In the genomic region with DNA sequence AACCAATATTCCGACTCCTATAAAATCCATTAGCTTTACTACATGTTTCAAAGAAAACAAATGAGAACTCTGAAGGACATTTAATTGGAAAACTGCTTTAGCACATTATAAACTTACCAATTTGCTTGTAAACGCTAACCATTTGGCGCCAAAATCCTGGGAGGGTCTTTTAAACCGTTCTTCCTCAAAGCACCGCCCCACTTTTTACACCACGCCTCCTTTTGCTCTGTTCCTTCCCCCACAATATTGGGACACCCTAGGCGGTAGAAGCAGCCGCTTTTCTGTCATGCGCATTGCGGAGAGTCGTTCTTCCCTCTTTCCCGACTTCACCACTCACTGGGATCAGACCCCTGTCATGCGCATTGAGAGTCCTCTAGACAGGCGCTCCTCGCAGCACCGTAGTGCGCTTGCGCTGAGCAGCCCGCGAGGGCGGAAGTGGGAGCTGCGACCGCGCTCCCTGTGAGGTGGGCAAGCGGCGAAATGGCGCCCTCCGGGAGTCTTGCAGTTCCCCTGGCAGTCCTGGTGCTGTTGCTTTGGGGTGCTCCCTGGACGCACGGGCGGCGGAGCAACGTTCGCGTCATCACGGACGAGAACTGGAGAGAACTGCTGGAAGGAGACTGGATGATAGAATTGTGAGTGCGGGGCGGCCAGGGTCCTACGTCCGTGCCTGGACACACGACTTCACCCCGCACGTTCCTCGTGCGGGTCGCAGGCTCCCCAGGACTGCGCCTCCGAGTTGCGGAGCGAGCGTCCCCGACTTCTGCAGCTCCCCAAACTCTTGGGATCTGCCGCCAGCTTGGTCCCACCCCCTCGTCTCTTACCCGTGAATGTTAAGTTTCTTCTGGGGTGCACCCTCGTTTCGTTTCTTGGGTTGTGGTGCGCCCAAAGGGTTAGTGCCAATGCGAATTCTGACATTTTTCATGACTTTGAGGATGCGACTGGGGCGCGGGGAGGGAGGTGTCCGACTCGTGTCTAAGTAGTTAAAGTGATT, we compare ENCODE assay signal across 1 cellular context.
A peak's percentile ranks its signal among the peaks of the same experiment; 100 is the strongest.
TF ChIP-seq lines count a peak whose summit lies in the region.

A gene with protein sequence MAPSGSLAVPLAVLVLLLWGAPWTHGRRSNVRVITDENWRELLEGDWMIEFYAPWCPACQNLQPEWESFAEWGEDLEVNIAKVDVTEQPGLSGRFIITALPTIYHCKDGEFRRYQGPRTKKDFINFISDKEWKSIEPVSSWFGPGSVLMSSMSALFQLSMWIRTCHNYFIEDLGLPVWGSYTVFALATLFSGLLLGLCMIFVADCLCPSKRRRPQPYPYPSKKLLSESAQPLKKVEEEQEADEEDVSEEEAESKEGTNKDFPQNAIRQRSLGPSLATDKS (plus strand): TSS at position 435 of the 991 bp plus-strand sequence. CDS start 46 bp downstream, at position 481.

TF ChIP-seq in HepG2, 621 proteins besides CTCF, POLR2A, EP300 and RAD21 (continued from another document and continues in another):
- TF ChIP-seq, protein P1, sequence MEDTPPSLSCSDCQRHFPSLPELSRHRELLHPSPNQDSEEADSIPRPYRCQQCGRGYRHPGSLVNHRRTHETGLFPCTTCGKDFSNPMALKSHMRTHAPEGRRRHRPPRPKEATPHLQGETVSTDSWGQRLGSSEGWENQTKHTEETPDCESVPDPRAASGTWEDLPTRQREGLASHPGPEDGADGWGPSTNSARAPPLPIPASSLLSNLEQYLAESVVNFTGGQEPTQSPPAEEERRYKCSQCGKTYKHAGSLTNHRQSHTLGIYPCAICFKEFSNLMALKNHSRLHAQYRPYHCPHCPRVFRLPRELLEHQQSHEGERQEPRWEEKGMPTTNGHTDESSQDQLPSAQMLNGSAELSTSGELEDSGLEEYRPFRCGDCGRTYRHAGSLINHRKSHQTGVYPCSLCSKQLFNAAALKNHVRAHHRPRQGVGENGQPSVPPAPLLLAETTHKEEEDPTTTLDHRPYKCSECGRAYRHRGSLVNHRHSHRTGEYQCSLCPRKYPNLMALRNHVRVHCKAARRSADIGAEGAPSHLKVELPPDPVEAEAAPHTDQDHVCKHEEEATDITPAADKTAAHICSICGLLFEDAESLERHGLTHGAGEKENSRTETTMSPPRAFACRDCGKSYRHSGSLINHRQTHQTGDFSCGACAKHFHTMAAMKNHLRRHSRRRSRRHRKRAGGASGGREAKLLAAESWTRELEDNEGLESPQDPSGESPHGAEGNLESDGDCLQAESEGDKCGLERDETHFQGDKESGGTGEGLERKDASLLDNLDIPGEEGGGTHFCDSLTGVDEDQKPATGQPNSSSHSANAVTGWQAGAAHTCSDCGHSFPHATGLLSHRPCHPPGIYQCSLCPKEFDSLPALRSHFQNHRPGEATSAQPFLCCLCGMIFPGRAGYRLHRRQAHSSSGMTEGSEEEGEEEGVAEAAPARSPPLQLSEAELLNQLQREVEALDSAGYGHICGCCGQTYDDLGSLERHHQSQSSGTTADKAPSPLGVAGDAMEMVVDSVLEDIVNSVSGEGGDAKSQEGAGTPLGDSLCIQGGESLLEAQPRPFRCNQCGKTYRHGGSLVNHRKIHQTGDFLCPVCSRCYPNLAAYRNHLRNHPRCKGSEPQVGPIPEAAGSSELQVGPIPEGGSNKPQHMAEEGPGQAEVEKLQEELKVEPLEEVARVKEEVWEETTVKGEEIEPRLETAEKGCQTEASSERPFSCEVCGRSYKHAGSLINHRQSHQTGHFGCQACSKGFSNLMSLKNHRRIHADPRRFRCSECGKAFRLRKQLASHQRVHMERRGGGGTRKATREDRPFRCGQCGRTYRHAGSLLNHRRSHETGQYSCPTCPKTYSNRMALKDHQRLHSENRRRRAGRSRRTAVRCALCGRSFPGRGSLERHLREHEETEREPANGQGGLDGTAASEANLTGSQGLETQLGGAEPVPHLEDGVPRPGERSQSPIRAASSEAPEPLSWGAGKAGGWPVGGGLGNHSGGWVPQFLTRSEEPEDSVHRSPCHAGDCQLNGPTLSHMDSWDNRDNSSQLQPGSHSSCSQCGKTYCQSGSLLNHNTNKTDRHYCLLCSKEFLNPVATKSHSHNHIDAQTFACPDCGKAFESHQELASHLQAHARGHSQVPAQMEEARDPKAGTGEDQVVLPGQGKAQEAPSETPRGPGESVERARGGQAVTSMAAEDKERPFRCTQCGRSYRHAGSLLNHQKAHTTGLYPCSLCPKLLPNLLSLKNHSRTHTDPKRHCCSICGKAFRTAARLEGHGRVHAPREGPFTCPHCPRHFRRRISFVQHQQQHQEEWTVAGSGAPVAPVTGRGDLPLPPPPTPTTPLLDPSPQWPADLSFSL (CRISPR knock-in tag; IDR thresholded peaks at IDR 0.05), result no peak
- TF ChIP-seq, protein P2, sequence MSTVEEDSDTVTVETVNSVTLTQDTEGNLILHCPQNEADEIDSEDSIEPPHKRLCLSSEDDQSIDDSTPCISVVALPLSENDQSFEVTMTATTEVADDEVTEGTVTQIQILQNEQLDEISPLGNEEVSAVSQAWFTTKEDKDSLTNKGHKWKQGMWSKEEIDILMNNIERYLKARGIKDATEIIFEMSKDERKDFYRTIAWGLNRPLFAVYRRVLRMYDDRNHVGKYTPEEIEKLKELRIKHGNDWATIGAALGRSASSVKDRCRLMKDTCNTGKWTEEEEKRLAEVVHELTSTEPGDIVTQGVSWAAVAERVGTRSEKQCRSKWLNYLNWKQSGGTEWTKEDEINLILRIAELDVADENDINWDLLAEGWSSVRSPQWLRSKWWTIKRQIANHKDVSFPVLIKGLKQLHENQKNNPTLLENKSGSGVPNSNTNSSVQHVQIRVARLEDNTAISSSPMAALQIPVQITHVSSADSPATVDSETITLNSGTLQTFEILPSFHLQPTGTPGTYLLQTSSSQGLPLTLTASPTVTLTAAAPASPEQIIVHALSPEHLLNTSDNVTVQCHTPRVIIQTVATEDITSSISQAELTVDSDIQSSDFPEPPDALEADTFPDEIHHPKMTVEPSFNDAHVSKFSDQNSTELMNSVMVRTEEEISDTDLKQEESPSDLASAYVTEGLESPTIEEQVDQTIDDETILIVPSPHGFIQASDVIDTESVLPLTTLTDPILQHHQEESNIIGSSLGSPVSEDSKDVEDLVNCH (CRISPR knock-in tag; IDR thresholded peaks at IDR 0.05), result no peak
- TF ChIP-seq JUN (CRISPR knock-in tag; IDR thresholded peaks at IDR 0.05) (no peak), ZFP1 (CRISPR knock-in tag; IDR thresholded peaks at IDR 0.05) (no peak), ZNF776 (CRISPR knock-in tag; IDR thresholded peaks at IDR 0.05) (no peak), NAIF1 (CRISPR knock-in tag; IDR thresholded peaks at IDR 0.05; ENCODE audit: borderline replicate concordance) (no peak), ZNF737 (CRISPR knock-in tag; IDR thresholded peaks at IDR 0.05; ENCODE audit: borderline replicate concordance) (no peak), SMARCE1 (IDR thresholded peaks at IDR 0.05; ENCODE audit: borderline replicate concordance) (no peak), HNRNPLL (IDR thresholded peaks at IDR 0.05; ENCODE audit: low read depth, low read length, poor library complexity, severe bottlenecking) (peak; percentile 85), NFIB (CRISPR knock-in tag; IDR thresholded peaks at IDR 0.05; ENCODE audit: borderline replicate concordance) (no peak), ZNF350 (CRISPR knock-in tag; IDR thresholded peaks at IDR 0.05; ENCODE audit: borderline replicate concordance, low read depth) (peak; percentile 74), U2AF1 (optimal IDR thresholded peaks at IDR 0.05; ENCODE audit: low read depth, low read length) (no peak), CBX2 (IDR thresholded peaks at IDR 0.05; ENCODE audit: low read depth, low read length) (no peak), CBX2 (CRISPR knock-in tag; IDR thresholded peaks at IDR 0.05; ENCODE audit: low read depth) (no peak), PCBP2 (optimal IDR thresholded peaks at IDR 0.05; ENCODE audit: low read depth, low read length, poor library complexity, severe bottlenecking) (no peak), PPARG (CRISPR knock-in tag; conservative IDR thresholded peaks at IDR 0.05) (no peak), FLYWCH1 (CRISPR knock-in tag; IDR thresholded peaks at IDR 0.05) (no peak), ZNF234 (CRISPR knock-in tag; conservative IDR thresholded peaks at IDR 0.05) (no peak), HNRNPH1 (optimal IDR thresholded peaks at IDR 0.05; ENCODE audit: low read depth, low read length) (no peak), SOX5 (CRISPR knock-in tag; IDR thresholded peaks at IDR 0.05; ENCODE audit: borderline replicate concordance) (no peak), MIER3 (CRISPR knock-in tag; IDR thresholded peaks at IDR 0.05; ENCODE audit: borderline replicate concordance) (no peak), CHD4 (IDR thresholded peaks at IDR 0.05; ENCODE audit: borderline replicate concordance, low read length) (no peak), DNMT3B (CRISPR knock-in tag; conservative IDR thresholded peaks at IDR 0.05) (no peak), RFX3 (CRISPR knock-in tag; IDR thresholded peaks at IDR 0.05) (no peak), RXRA (CRISPR knock-in tag; IDR thresholded peaks at IDR 0.05) (peak; percentile 44; the same call in 1 of the 2 replicates), ZNF382 (CRISPR knock-in tag; IDR thresholded peaks at IDR 0.05; ENCODE audit: borderline replicate concordance) (no peak), ASH2L (IDR thresholded peaks at IDR 0.05; ENCODE audit: insufficient read length, low read depth, low read length) (peak; percentile 92), NFKB2 (CRISPR knock-in tag; IDR thresholded peaks at IDR 0.05; ENCODE audit: borderline replicate concordance) (peak; percentile 71; the same call in 1 of the 2 replicates), ATF7 (IDR thresholded peaks at IDR 0.05) (no peak), ATF7 (CRISPR knock-in tag; IDR thresholded peaks at IDR 0.05) (no peak), TP53 (CRISPR knock-in tag; conservative IDR thresholded peaks at IDR 0.05) (no peak)
- TF ChIP-seq, protein P3, sequence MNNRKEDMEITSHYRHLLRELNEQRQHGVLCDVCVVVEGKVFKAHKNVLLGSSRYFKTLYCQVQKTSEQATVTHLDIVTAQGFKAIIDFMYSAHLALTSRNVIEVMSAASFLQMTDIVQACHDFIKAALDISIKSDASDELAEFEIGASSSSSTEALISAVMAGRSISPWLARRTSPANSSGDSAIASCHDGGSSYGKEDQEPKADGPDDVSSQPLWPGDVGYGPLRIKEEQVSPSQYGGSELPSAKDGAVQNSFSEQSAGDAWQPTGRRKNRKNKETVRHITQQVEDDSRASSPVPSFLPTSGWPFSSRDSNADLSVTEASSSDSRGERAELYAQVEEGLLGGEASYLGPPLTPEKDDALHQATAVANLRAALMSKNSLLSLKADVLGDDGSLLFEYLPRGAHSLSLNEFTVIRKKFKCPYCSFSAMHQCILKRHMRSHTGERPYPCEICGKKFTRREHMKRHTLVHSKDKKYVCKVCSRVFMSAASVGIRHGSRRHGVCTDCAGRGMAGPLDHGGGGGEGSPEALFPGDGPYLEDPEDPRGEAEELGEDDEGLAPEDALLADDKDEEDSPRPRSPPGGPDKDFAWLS (CRISPR knock-in tag; IDR thresholded peaks at IDR 0.05; ENCODE audit: borderline replicate concordance), result no peak
- TF ChIP-seq, protein P4, sequence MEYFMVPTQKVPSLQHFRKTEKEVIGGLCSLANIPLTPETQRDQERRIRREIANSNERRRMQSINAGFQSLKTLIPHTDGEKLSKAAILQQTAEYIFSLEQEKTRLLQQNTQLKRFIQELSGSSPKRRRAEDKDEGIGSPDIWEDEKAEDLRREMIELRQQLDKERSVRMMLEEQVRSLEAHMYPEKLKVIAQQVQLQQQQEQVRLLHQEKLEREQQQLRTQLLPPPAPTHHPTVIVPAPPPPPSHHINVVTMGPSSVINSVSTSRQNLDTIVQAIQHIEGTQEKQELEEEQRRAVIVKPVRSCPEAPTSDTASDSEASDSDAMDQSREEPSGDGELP (IDR thresholded peaks at IDR 0.05; ENCODE audit: borderline replicate concordance, low read depth), result no peak
- TF ChIP-seq, protein P5, sequence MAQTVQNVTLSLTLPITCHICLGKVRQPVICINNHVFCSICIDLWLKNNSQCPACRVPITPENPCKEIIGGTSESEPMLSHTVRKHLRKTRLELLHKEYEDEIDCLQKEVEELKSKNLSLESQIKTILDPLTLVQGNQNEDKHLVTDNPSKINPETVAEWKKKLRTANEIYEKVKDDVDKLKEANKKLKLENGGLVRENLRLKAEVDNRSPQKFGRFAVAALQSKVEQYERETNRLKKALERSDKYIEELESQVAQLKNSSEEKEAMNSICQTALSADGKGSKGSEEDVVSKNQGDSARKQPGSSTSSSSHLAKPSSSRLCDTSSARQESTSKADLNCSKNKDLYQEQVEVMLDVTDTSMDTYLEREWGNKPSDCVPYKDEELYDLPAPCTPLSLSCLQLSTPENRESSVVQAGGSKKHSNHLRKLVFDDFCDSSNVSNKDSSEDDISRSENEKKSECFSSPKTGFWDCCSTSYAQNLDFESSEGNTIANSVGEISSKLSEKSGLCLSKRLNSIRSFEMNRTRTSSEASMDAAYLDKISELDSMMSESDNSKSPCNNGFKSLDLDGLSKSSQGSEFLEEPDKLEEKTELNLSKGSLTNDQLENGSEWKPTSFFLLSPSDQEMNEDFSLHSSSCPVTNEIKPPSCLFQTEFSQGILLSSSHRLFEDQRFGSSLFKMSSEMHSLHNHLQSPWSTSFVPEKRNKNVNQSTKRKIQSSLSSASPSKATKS (CRISPR knock-in tag; IDR thresholded peaks at IDR 0.05), result no peak
- TF ChIP-seq, protein P6, sequence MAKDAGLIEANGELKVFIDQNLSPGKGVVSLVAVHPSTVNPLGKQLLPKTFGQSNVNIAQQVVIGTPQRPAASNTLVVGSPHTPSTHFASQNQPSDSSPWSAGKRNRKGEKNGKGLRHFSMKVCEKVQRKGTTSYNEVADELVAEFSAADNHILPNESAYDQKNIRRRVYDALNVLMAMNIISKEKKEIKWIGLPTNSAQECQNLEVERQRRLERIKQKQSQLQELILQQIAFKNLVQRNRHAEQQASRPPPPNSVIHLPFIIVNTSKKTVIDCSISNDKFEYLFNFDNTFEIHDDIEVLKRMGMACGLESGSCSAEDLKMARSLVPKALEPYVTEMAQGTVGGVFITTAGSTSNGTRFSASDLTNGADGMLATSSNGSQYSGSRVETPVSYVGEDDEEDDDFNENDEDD (CRISPR knock-in tag; IDR thresholded peaks at IDR 0.05; ENCODE audit: borderline replicate concordance), result peak; percentile 79
- TF ChIP-seq, protein P7, sequence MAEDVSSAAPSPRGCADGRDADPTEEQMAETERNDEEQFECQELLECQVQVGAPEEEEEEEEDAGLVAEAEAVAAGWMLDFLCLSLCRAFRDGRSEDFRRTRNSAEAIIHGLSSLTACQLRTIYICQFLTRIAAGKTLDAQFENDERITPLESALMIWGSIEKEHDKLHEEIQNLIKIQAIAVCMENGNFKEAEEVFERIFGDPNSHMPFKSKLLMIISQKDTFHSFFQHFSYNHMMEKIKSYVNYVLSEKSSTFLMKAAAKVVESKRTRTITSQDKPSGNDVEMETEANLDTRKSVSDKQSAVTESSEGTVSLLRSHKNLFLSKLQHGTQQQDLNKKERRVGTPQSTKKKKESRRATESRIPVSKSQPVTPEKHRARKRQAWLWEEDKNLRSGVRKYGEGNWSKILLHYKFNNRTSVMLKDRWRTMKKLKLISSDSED (CRISPR knock-in tag; IDR thresholded peaks at IDR 0.05), result no peak
- TF ChIP-seq, protein P8, sequence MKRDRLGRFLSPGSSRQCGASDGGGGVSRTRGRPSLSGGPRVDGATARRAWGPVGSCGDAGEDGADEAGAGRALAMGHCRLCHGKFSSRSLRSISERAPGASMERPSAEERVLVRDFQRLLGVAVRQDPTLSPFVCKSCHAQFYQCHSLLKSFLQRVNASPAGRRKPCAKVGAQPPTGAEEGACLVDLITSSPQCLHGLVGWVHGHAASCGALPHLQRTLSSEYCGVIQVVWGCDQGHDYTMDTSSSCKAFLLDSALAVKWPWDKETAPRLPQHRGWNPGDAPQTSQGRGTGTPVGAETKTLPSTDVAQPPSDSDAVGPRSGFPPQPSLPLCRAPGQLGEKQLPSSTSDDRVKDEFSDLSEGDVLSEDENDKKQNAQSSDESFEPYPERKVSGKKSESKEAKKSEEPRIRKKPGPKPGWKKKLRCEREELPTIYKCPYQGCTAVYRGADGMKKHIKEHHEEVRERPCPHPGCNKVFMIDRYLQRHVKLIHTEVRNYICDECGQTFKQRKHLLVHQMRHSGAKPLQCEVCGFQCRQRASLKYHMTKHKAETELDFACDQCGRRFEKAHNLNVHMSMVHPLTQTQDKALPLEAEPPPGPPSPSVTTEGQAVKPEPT (CRISPR knock-in tag; IDR thresholded peaks at IDR 0.05; ENCODE audit: low read depth), result 0 out of 2 replicates have a peak, but pooled peaks have one; percentile 33
